ENCODE assay signal across 9 cellular contexts in the genomic region with DNA sequence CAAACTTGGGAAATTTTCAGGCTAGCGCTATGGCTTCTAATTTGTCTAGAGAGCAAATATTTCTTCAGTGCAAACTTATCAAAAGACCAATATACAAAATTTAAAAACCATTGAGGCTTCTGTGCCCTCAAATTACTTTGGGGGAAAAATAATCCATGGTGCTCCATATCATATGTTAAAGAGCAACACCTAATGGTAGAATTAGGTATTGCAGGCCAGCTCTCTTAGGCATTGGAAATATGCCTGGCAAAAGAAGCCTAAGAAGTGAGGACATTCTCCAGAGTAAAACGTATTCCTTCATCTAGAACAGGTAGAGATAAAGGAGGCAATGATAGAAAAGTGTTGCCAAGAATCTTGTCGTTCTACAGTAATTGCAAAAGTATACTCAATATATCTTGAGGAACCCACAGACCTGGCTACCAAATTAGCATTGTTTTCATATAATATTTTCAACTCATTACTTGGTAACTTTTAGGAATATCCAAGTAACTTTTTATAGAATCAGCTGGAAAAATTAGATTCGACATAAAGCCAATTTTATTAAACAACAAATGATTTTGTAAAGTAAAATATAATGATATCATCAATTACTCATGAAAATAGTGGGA.
DNase-seq lines count a peak whose midpoint lies in the region; ATAC-seq and TF ChIP-seq lines count a peak whose summit lies in the region.
"Had no signal": no experiment of that assay in that cellular context is flagged by ENCODE, and none has a peak within 500 bp of the region (broad histone marks: within the 10 kb centered on the region; RNA-seq: fewer than 3 reads in every experiment).

No MANE protein-coding gene starts in this region.

- DNase-seq in right atrium auricular region (ENCODE audit: low spot score) (no peak), left ventricle myocardium superior (no peak), OCI-M1 (lab: John Stamatoyannopoulos, UW) (peak; percentile 70), glomerular endothelial cell (ENCODE audit: extremely low read depth, low read depth, low spot score) (peak; percentile 2), cortex of kidney (lab: John Stamatoyannopoulos, UW) (no peak), islet precursor cell (no peak)
- no peak for DNase-seq in activated CD4-positive, CD25-positive, alpha-beta regulatory T cell treated with anti-CD3 and anti-CD28 coated beads, Interleukin-2, amount 50 U/mL, for 72 hours
- no peak for DNase-seq in activated CD4-positive, alpha-beta T cell treated with anti-CD3 and anti-CD28 coated beads, Interleukin-2, amount 50 U/mL, for 1 hour
- DNase-seq: activated CD4-positive, alpha-beta T cell treated with anti-CD3 and anti-CD28 coated beads for 4 hours had no signal

- no peaks in the 10 kb centered on the region for H3K36me3 ChIP-seq in right atrium auricular region

- no peaks in the 10 kb centered on the region for H3K27me3 ChIP-seq in right atrium auricular region

- no peaks in the 10 kb centered on the region for H3K4me1 ChIP-seq in right atrium auricular region

- intact Hi-C loops in left ventricle myocardium superior (cut with micrococcal nuclease), result no loop called here

- ATAC-seq in left ventricle myocardium superior, result no peak

- peak; percentile 20 to 62 for TF ChIP-seq CTCF in right atrium auricular region (IDR thresholded peaks at IDR 0.05)

- no peak overlapping the region for H3K27ac ChIP-seq in right atrium auricular region

- H3K9me3 ChIP-seq in right atrium auricular region, result peaks cover 0 to 16% of the 10 kb centered on the region in 2 donors

- H3K4me3 ChIP-seq in right atrium auricular region, result no peak overlapping the region

Comparison
In these comparisons a context has a peak if more than half of its experiments do, and no peak if none do; other contexts are left out.
1. DNase-seq: peak in OCI-M1 (single experiment) and glomerular endothelial cell (single experiment); none in right atrium auricular region (single experiment), left ventricle myocardium superior (single experiment), cortex of kidney (single experiment), islet precursor cell (single experiment), activated CD4-positive, CD25-positive, alpha-beta regulatory T cell treated with anti-CD3 and anti-CD28 coated beads, Interleukin-2, amount 50 U/mL, for 72 hours (single experiment) and activated CD4-positive, alpha-beta T cell treated with anti-CD3 and anti-CD28 coated beads, Interleukin-2, amount 50 U/mL, for 1 hour (single experiment).